ENCODE assay signal across 8 cellular contexts in the genomic region with DNA sequence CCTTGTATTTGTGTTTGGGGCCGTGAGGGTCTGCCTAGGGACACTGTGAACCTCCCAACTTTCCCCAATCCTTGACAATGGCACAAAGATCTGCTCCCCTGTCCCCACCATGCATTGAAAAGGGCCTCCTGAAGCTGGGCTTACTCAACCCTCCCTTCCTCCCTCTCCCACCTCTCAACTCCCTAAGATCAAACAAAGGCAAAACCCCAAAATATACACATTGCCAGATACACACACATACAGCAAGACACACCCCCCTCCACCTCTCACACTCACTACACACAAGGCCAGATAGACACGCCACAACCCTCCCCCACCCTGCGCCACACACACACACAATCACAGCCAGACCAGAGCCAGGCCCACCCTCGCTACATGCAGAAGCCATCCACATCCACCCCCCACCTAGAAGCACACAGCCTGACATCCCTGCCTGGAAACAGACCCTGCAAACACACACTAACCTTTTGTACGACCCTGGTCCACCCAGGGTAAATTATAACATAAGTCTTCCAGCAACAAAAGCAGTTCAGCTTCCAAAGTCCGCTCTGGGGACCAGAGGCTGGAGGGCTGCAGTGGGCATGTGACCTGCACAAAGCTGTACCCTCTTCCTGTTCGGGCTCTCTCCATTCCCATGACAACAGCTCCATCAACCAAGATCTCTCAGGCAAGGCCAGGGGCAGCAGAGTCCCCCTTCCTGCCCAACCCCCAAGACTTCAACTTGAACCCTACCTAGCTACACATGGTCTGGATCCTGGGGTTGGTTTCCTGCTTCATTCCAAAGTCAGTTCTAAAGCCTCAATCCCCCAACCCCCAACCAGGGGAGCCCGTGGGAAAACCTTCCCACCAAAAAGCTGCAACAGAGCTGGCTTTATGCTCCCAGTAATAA. TPM values are rescaled to one million over a fixed set of nuclear protein-coding genes. Genes with fewer than 3 reads are reported as not detected.
A peak's percentile ranks its signal among the peaks of the same experiment; 100 is the strongest.
DNase-seq lines count a peak whose midpoint lies in the region; ATAC-seq and TF ChIP-seq lines count a peak whose summit lies in the region.

No MANE protein-coding gene starts in this region.

- no peaks in the 10 kb centered on the region for H3K9me3 Mint-ChIP-seq in activated naive CD4-positive, alpha-beta T cell treated with anti-CD3 and anti-CD28 coated beads, Interleukin-2, amount 50 U/mL, for 24 hours
- no peaks in the 10 kb centered on the region for H3K9me3 Mint-ChIP-seq in activated naive CD8-positive, alpha-beta T cell treated with anti-CD3 and anti-CD28 coated beads, Interleukin-2, amount 50 U/mL, for 24 hours
- H3K9me3 Mint-ChIP-seq in type B pancreatic cell: no peaks in the 10 kb centered on the region

- DNase-seq in activated naive CD4-positive, alpha-beta T cell (lab: John Stamatoyannopoulos, UW): no peak
- no peak for DNase-seq in activated naive CD8-positive, alpha-beta T cell treated with anti-CD3 and anti-CD28 coated beads, Interleukin-2, amount 50 U/mL, for 24 hours
- DNase-seq in left lung: no peak
- DNase-seq in type B pancreatic cell (ENCODE audit: extremely low spot score, unreplicated experiment): no peak
- no peak for DNase-seq in OCI-M2 (lab: John Stamatoyannopoulos, UW; ENCODE audit: unreplicated experiment)

- TF ChIP-seq CTCF in left lung (IDR thresholded peaks at IDR 0.05) (no peak), type B pancreatic cell (conservative IDR thresholded peaks at IDR 0.05) (no peak)

- ATAC-seq in activated naive CD8-positive, alpha-beta T cell treated with anti-CD3 and anti-CD28 coated beads, Interleukin-2, amount 50 U/mL, for 24 hours: no peak
- ATAC-seq in left lung: no peak
- no peak for ATAC-seq in HG03025 (IDR thresholded peaks at IDR 0.05; ENCODE audit: low FRiP score, unreplicated experiment)
- no peak for ATAC-seq in HG02571 (IDR thresholded peaks at IDR 0.05; ENCODE audit: unreplicated experiment)

- H3K27ac Mint-ChIP-seq in activated naive CD4-positive, alpha-beta T cell treated with anti-CD3 and anti-CD28 coated beads, Interleukin-2, amount 50 U/mL, for 24 hours: no peak overlapping the region
- H3K27ac Mint-ChIP-seq in activated naive CD8-positive, alpha-beta T cell treated with anti-CD3 and anti-CD28 coated beads, Interleukin-2, amount 50 U/mL, for 24 hours: peak overlapping the region; percentile 35
- H3K27ac Mint-ChIP-seq in type B pancreatic cell: peak overlapping the region; percentile 80

- no peaks in the 10 kb centered on the region for H3K36me3 ChIP-seq in left lung

- peak overlapping the region; percentile 60 for H3K4me3 Mint-ChIP-seq in activated naive CD4-positive, alpha-beta T cell treated with anti-CD3 and anti-CD28 coated beads, Interleukin-2, amount 50 U/mL, for 24 hours
- peak overlapping the region; percentile 67 for H3K4me3 Mint-ChIP-seq in activated naive CD8-positive, alpha-beta T cell treated with anti-CD3 and anti-CD28 coated beads, Interleukin-2, amount 50 U/mL, for 24 hours
- peak overlapping the region; percentile 89 for H3K4me3 Mint-ChIP-seq in type B pancreatic cell

- peaks cover 0 to 65% of the 10 kb centered on the region in 2 donors for H3K27me3 ChIP-seq in left lung

- peaks cover 21% of the 10 kb centered on the region for H3K4me1 Mint-ChIP-seq in activated naive CD4-positive, alpha-beta T cell treated with anti-CD3 and anti-CD28 coated beads, Interleukin-2, amount 50 U/mL, for 24 hours
- peaks cover 35% of the 10 kb centered on the region for H3K4me1 Mint-ChIP-seq in activated naive CD8-positive, alpha-beta T cell treated with anti-CD3 and anti-CD28 coated beads, Interleukin-2, amount 50 U/mL, for 24 hours
- H3K4me1 Mint-ChIP-seq in type B pancreatic cell (ENCODE audit: unreplicated experiment): peaks cover 53% of the 10 kb centered on the region

- intact Hi-C loops in left lung (cut with DNase I): no loop called here

- H3K9me3 ChIP-seq in left lung: no peaks in the 10 kb centered on the region

- H3K4me1 ChIP-seq in left lung: peaks cover 21 to 92% of the 10 kb centered on the region in 2 donors

- peak overlapping the region; percentile 89 to 97 for H3K4me3 ChIP-seq in left lung

- H3K27me3 Mint-ChIP-seq in activated naive CD4-positive, alpha-beta T cell treated with anti-CD3 and anti-CD28 coated beads, Interleukin-2, amount 50 U/mL, for 24 hours: peaks cover 19% of the 10 kb centered on the region
- H3K27me3 Mint-ChIP-seq in activated naive CD8-positive, alpha-beta T cell treated with anti-CD3 and anti-CD28 coated beads, Interleukin-2, amount 50 U/mL, for 24 hours: peaks cover 60% of the 10 kb centered on the region
- H3K27me3 Mint-ChIP-seq in type B pancreatic cell: peaks cover 5% of the 10 kb centered on the region

- H3K27ac ChIP-seq in left lung: peak overlapping the region in 1 of 2 donors; percentile 71

- H3K36me3 Mint-ChIP-seq in activated naive CD4-positive, alpha-beta T cell treated with anti-CD3 and anti-CD28 coated beads, Interleukin-2, amount 50 U/mL, for 24 hours: no peaks in the 10 kb centered on the region
- no peaks in the 10 kb centered on the region for H3K36me3 Mint-ChIP-seq in activated naive CD8-positive, alpha-beta T cell treated with anti-CD3 and anti-CD28 coated beads, Interleukin-2, amount 50 U/mL, for 24 hours (ENCODE audit: low read depth)
- H3K36me3 Mint-ChIP-seq in type B pancreatic cell: no peaks in the 10 kb centered on the region

RNA-seq across cellular contexts. Expression of a gene that starts 1.9 kb away (rescaled TPM):
- total RNA-seq in left lung (10 to 100 TPM; 40.0 to 49.5 TPM), type B pancreatic cell (ENCODE audit: low replicate concordance) (37.6 and 74.6 TPM in 2 replicates)

RNA-seq across cellular contexts. Expression of a gene that starts 6.3 kb away (rescaled TPM):
- 100 to 1,000 TPM; 123 to 191 TPM for total RNA-seq in left lung
- total RNA-seq in type B pancreatic cell (ENCODE audit: low replicate concordance): 149 and 152 TPM in 2 replicates

RNA-seq across cellular contexts. Expression of a gene that starts 16.1 kb away (rescaled TPM):
- total RNA-seq in left lung (10 to 100 TPM; 32.9 to 49.2 TPM), type B pancreatic cell (ENCODE audit: low replicate concordance) (12.8 and 15.6 TPM in 2 replicates)

RNA-seq across cellular contexts. Expression of a gene that starts 41.2 kb away (rescaled TPM):
- total RNA-seq in left lung: 100 to 1,000 TPM in 1 of 2 donors, 10 to 100 TPM in 1; 80.0 to 102 TPM
- total RNA-seq in type B pancreatic cell (ENCODE audit: low replicate concordance): 122 and 130 TPM in 2 replicates

RNA-seq across cellular contexts. Expression of a gene that starts 53.1 kb away (rescaled TPM):
- 10 to 100 TPM; 39.8 to 43.3 TPM for total RNA-seq in left lung
- 37.0 and 72.6 TPM in 2 replicates for total RNA-seq in type B pancreatic cell (ENCODE audit: low replicate concordance)
